ENCODE assay signal across 1 cellular context in genomic region chr15:72195101-72195511, GRCh38.
A peak's percentile ranks its signal among the peaks of the same experiment; 100 is the strongest.
TF ChIP-seq lines count a peak whose summit lies in the region.

No MANE protein-coding gene starts in this region.

TF ChIP-seq in GM12878, 131 proteins besides CTCF, POLR2A, EP300 and RAD21 (continued from another document):
- no peak for TF ChIP-seq IRF4 (IDR thresholded peaks at IDR 0.05; ENCODE audit: low read depth, low read length)
- TF ChIP-seq ASH2L (IDR thresholded peaks at IDR 0.05; ENCODE audit: borderline replicate concordance, low read depth) = no peak
- TF ChIP-seq SPI1 (IDR thresholded peaks at IDR 0.05; ENCODE audit: borderline replicate concordance, insufficient read depth, low read depth, low read length) = peak; percentile 83; the same call in 1 of the 2 replicates
